ENCODE assay signal across 1 cellular context in genomic region chr1:19080715-19081114, GRCh38.
TF ChIP-seq lines count a peak whose summit lies in the region.

No MANE protein-coding gene starts in this region.

TF ChIP-seq in SK-N-SH treated with all-trans-retinoic acid at 6 μM for 48 hours, 23 proteins besides CTCF, POLR2A, EP300 and RAD21 (continued from another document):
- TF ChIP-seq TSHZ2 (CRISPR knock-in tag; IDR thresholded peaks at IDR 0.05) (no peak), ZNF70 (CRISPR knock-in tag; IDR thresholded peaks at IDR 0.05) (no peak)
